In the genomic region with DNA sequence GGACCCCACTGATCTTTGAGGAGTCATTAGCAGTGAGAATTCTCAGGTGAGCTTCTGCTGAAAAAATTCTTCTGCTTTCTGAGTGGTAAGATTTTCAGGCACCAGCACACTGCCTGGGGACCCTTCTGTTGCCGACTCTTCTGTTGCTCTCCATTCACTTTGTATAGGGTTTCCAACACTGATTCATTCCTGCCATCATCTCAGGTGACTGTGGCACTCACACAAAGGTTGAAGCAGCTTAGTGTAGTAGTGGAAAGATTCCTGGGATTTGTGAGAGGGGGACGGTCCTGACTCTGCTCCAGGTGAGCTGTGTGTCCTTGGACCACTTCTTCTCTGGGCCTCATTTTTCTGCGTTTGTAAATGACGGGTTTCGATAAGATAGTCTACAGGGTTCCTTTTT, we compare ENCODE assay signal across 24 cellular contexts. TPM values are rescaled to one million over a fixed set of nuclear protein-coding genes. Genes with fewer than 3 reads are reported as not detected.
DNase-seq lines count a peak whose midpoint lies in the region; ATAC-seq, FAIRE-seq and TF ChIP-seq lines count a peak whose summit lies in the region.
"Had no signal": no experiment of that assay in that cellular context is flagged by ENCODE, and none has a peak within 500 bp of the region (broad histone marks: within the 10 kb centered on the region; RNA-seq: fewer than 3 reads in every experiment).

No MANE protein-coding gene starts in this region.

- CTCF ChIA-PET in A673 (lab: Charles Lee), result no interaction called here
- CTCF ChIA-PET in K562 (lab: Yijun Ruan, JAX; ENCODE audit: low intra/inter-chr PET ratio), result no interaction called here

- TF ChIP-seq CTCF in A673 (conservative IDR thresholded peaks at IDR 0.05; ENCODE audit: low read depth, low read length), result no peak
- no peak for TF ChIP-seq CTCF in K562 (IDR thresholded peaks at IDR 0.05 in 2 of 3, conservative IDR thresholded peaks at IDR 0.05 in 1 of 3; ENCODE audit: insufficient read depth in 2 of 3, low read depth in 1 of 3, low read length in 3 of 3)
- no peak for TF ChIP-seq CTCF in gastrocnemius medialis (IDR thresholded peaks at IDR 0.05 in 4 of 5, conservative IDR thresholded peaks at IDR 0.05 in 1 of 5)

- ATAC-seq in K562 (no peak), gastrocnemius medialis (peak; percentile 53 to 64)
- ATAC-seq: A549 had no signal

- in situ Hi-C loops in K562 (cut with MboI) (no loop called here), gastrocnemius medialis (cut with MboI; ENCODE audit: low sequenced_read_pairs in 4 of 4) (no loop called here)

- POLR2A ChIA-PET in A673 (lab: Charles Lee; ENCODE audit: low non-redundant PET), result no interaction called here
- POLR2A ChIA-PET in K562 (lab: Yijun Ruan, JAX), result interaction anchor here (0.6 to 7.5 kb wide), 3 partner anchors 10 to 26 kb away, joined by 3 to 71 read pairs (median 5); partner anchors contain the start of gene UTP11

- DNase-seq in A673 (ENCODE audit: low spot score) (no peak), K562 (ENCODE audit: extremely low read depth in 1 of 4, low spot score in 3 of 4) (no peak), posterior vena cava (ENCODE audit: low spot score) (peak; percentile 37), gastrocnemius medialis (peak in 1 of 2 donors; percentile 62), KG1 (lab: John Stamatoyannopoulos, UW) (no peak), NCI-H1694 (lab: John Stamatoyannopoulos, UW) (no peak), NCI-H2171 treated with DMSO at 0.1 percent for 48 hours (lab: John Stamatoyannopoulos, UW) (no peak)
- DNase-seq: 8988T; C1 segment of cervical spinal cord; Calu3; CD4-positive, alpha-beta memory T cell; COR-L47; DMS53; DMS79 treated with DMSO at 0.1 percent for 48 hours; GF-D8; GOT3; HFFc6 had no signal

- no peak for TF ChIP-seq EP300 in K562 (IDR thresholded peaks at IDR 0.05; ENCODE audit: low read length)

- no peak for TF ChIP-seq POLR2A in K562 (conservative IDR thresholded peaks at IDR 0.05)
- TF ChIP-seq POLR2A in gastrocnemius medialis (IDR thresholded peaks at IDR 0.05), result peak in 1 of 2 donors; percentile 36

- H2AFZ ChIP-seq in K562 (ENCODE audit: low read depth, low read length), result no peak overlapping the region

- no peak for FAIRE-seq in K562 (lab: Jason Lieb, UNC)
- FAIRE-seq: A549, GM12891, GM18507, H54 had no signal

- peaks cover 7% of the 10 kb centered on the region; the same call in 1 of the 2 replicates for H4K20me1 ChIP-seq in K562 (replicated peaks; ENCODE audit: control insufficient read depth, insufficient read depth, low read length)

- intact Hi-C loops in A673 (cut with micrococcal nuclease; ENCODE audit: unreplicated experiment), result loop anchor here (10.0 kb wide), 1 partner anchor 273 kb away; no protein-coding TSS in a partner anchor
- intact Hi-C loops in K562 (cut with micrococcal nuclease), result no loop called here
- intact Hi-C loops in posterior vena cava (cut with DNase I), result loop anchor here in 1 of 2 donors (10.0 kb wide), 1 partner anchor 813 kb away; no protein-coding TSS in a partner anchor
- intact Hi-C loops in gastrocnemius medialis (cut with DNase I; ENCODE audit: low total_unique reads), result loop anchor here (10.0 kb wide), 1 partner anchor 327 kb away; the partner anchor contains the start of gene CDCA8

- no peaks in the 10 kb centered on the region for H3K27me3 ChIP-seq in A673 (replicated peaks; ENCODE audit: insufficient read depth, low read depth, low read length, poor library complexity)
- no peaks in the 10 kb centered on the region for H3K27me3 ChIP-seq in K562 (ENCODE audit: control insufficient read depth in 2 of 2, insufficient read depth in 2 of 2, low read length in 2 of 2)
- H3K27me3 ChIP-seq in gastrocnemius medialis, result no peaks in the 10 kb centered on the region

- TF ChIP-seq RAD21 in K562 (CRISPR knock-in tag; conservative IDR thresholded peaks at IDR 0.05 in 1 of 2, IDR thresholded peaks at IDR 0.05 in 1 of 2), result no peak

- H3K4me1 ChIP-seq in A673 (ENCODE audit: insufficient read depth, low read length, poor library complexity, severe bottlenecking) (peaks cover 50% of the 10 kb centered on the region), K562 (replicated peaks in 1 of 2; ENCODE audit: control insufficient read depth in 2 of 2, insufficient read depth in 2 of 2, low read length in 2 of 2) (peaks cover 0 to under 1% of the 10 kb centered on the region in 2 experiments; a peak in 2 of 5 replicates), gastrocnemius medialis (peaks cover 89% of the 10 kb centered on the region in 2 donors)
- H3K4me1 ChIP-seq: A549, HAP-1 had no signal

- H3K4me3 ChIP-seq in A673 (ENCODE audit: low read depth, low read length, poor library complexity, severe bottlenecking), result no peak overlapping the region
- no peak overlapping the region for H3K4me3 ChIP-seq in K562
- H3K4me3 ChIP-seq in gastrocnemius medialis, result no peak overlapping the region
- H3K4me3 ChIP-seq: A549, HAP-1 had no signal

- H3K36me3 ChIP-seq in A673 (ENCODE audit: insufficient read depth, low read length, poor library complexity, severe bottlenecking) (peaks cover 83% of the 10 kb centered on the region), K562 (ENCODE audit: control insufficient read depth, insufficient read depth, low read length) (peaks cover 96% of the 10 kb centered on the region), gastrocnemius medialis (peaks cover 0 to 72% of the 10 kb centered on the region in 2 donors)

- peak overlapping the region; percentile 95 for H3K27ac ChIP-seq in A673 (ENCODE audit: low read depth, low read length, poor library complexity, severe bottlenecking)
- no peak overlapping the region for H3K27ac ChIP-seq in K562 (ENCODE audit: extremely low read depth, low read depth, low read length)
- H3K27ac ChIP-seq in gastrocnemius medialis, result peak overlapping the region; percentile 94 to 100 (median 98)
- H3K27ac ChIP-seq: A549 had no signal

- WGBS in K562 (ENCODE audit: insufficient coverage, low coverage, missing lambda C conversion rate), result 100% methylated on average over 5 of the region's 5 CpGs

- no TSS peak for BruUV-seq in A673 (replicated peaks; lab: Mats Ljungman, UMichigan)
- no TSS peak for BruUV-seq in K562 (replicated peaks; lab: Mats Ljungman, UMichigan)

- no peaks in the 10 kb centered on the region for H3K9me3 ChIP-seq in A673 (ENCODE audit: low read depth, low read length, poor library complexity, severe bottlenecking)
- no peaks in the 10 kb centered on the region for H3K9me3 ChIP-seq in K562 (replicated peaks; ENCODE audit: control insufficient read depth, insufficient read depth, low read depth, low read length)
- H3K9me3 ChIP-seq in gastrocnemius medialis, result no peaks in the 10 kb centered on the region
- H3K9me3 ChIP-seq: A549, HAP-1 had no signal

- no peaks in the 10 kb centered on the region for H3K9me1 ChIP-seq in K562 (ENCODE audit: control insufficient read depth, insufficient read depth, low read length)

- H3K9ac ChIP-seq in K562 (ENCODE audit: insufficient read depth in 1 of 2, low read depth in 2 of 2, low read length in 2 of 2), result no peak overlapping the region; a peak in 1 of 4 replicates

- H3K79me2 ChIP-seq in K562 (ENCODE audit: control insufficient read depth, insufficient read depth, low read length), result peaks cover 24% of the 10 kb centered on the region

- no peak overlapping the region for H3K4me2 ChIP-seq in K562 (ENCODE audit: insufficient read depth, low read length)
- H3K4me2 ChIP-seq: A549 had no signal

RNA-seq across cellular contexts. Expression of gene UTP11, which starts 9.4 kb away (rescaled TPM):
- total RNA-seq in A673 (2021) (109 and 113 TPM in 2 replicates), K562 (2014; rRNA removed) (125 and 137 TPM in 2 replicates), K562 (2014; rRNA removed; fragmentation: Illumina TruSeq; extraction: Trizol) (215 and 251 TPM in 2 replicates), K562 (2015; rRNA removed; fragmentation: Illumina TruSeq; extraction: Trizol) (214 and 221 TPM in 2 replicates), K562 (2021) (124 and 129 TPM in 2 replicates), posterior vena cava (10 to 100 TPM; 45.6 to 61.4 TPM), gastrocnemius medialis (100 to 1,000 TPM; 141 to 206 (median 186) TPM)
- total RNA-seq in K562 (2011; cell fraction: chromatin; rRNA removed; ENCODE audit: low replicate concordance), result 67.0 and 115 TPM in 2 replicates
- total RNA-seq in K562 (2011; cell fraction: nucleolus; rRNA removed), result 37.6 and 49.2 TPM in 2 replicates
- 97.2 and 146 TPM in 2 replicates for total RNA-seq in K562 (2011; cell fraction: nucleoplasm; rRNA removed)
- polyA plus RNA-seq in K562 (2011; rRNA removed) (67.6 and 91.1 TPM in 2 replicates), K562 (2014; fragmentation: Illumina TruSeq; extraction: Trizol) (329 and 378 TPM in 2 replicates), K562 (2014; fragmentation: Nextera tagmentation; extraction: Ambion mirVana) (100 to 1,000 TPM; 269 to 303 TPM), K562 (2014; rRNA removed) (167 and 253 TPM in 2 replicates)
- polyA plus RNA-seq in K562 (2011; cell fraction: cytosol; rRNA removed), result 22.4 and 42.7 TPM in 2 replicates
- polyA plus RNA-seq in K562 (2011; cell fraction: nucleus; rRNA removed), result 18.0 and 28.1 TPM in 2 replicates
- polyA plus RNA-seq in K562 (2012), result 76.5 and 96.7 TPM in 2 replicates
- polyA minus RNA-seq in K562 (2011; rRNA and poly(A)+ RNA removed), result 46.0 and 51.0 TPM in 2 replicates
- polyA minus RNA-seq in K562 (2011; cell fraction: cytosol; rRNA and poly(A)+ RNA removed), result 25.8 and 26.4 TPM in 2 replicates
- 17.6 and 38.0 TPM in 2 replicates for polyA minus RNA-seq in K562 (2011; cell fraction: nucleus; rRNA and poly(A)+ RNA removed)

RNA-seq across cellular contexts. Expression of gene FHL3, which starts 16.7 kb away (rescaled TPM):
- total RNA-seq in A673 (2021) (89.5 and 106 TPM in 2 replicates), K562 (2014; rRNA removed) (55.7 and 80.3 TPM in 2 replicates), K562 (2014; rRNA removed; fragmentation: Illumina TruSeq; extraction: Trizol) (22.6 and 27.7 TPM in 2 replicates), K562 (2015; rRNA removed; fragmentation: Illumina TruSeq; extraction: Trizol) (34.1 and 35.1 TPM in 2 replicates), K562 (2021) (123 and 144 TPM in 2 replicates), posterior vena cava (10 to 100 TPM; 55.6 to 80.7 TPM), gastrocnemius medialis (1,000 to 10,000 TPM in 2 of 4 donors, 100 to 1,000 TPM in 2; 725 to 1,282 (median 1,051) TPM)
- total RNA-seq in K562 (2011; cell fraction: chromatin; rRNA removed; ENCODE audit: low replicate concordance), result 89.8 and 202 TPM in 2 replicates
- total RNA-seq in K562 (2011; cell fraction: nucleolus; rRNA removed), result 99.7 and 116 TPM in 2 replicates
- 98.0 and 139 TPM in 2 replicates for total RNA-seq in K562 (2011; cell fraction: nucleoplasm; rRNA removed)
- polyA plus RNA-seq in K562 (2011; rRNA removed) (14.8 and 18.9 TPM in 2 replicates), K562 (2014; fragmentation: Illumina TruSeq; extraction: Trizol) (117 and 145 TPM in 2 replicates), K562 (2014; fragmentation: Nextera tagmentation; extraction: Ambion mirVana) (1 to 10 TPM; 6.1 to 8.0 TPM), K562 (2014; rRNA removed) (56.7 and 61.4 TPM in 2 replicates)
- polyA plus RNA-seq in K562 (2011; cell fraction: cytosol; rRNA removed), result 31.0 and 53.9 TPM in 2 replicates
- polyA plus RNA-seq in K562 (2011; cell fraction: nucleus; rRNA removed), result 58.4 and 84.8 TPM in 2 replicates
- 76.0 and 140 TPM in 2 replicates for polyA plus RNA-seq in K562 (2012)
- polyA minus RNA-seq in K562 (2011; rRNA and poly(A)+ RNA removed), result 26.4 and 29.9 TPM in 2 replicates
- 46.4 and 60.9 TPM in 2 replicates for polyA minus RNA-seq in K562 (2011; cell fraction: cytosol; rRNA and poly(A)+ RNA removed)
- polyA minus RNA-seq in K562 (2011; cell fraction: nucleus; rRNA and poly(A)+ RNA removed), result 41.9 and 46.1 TPM in 2 replicates

RNA-seq across cellular contexts. Expression of gene POU3F1, which starts 24.6 kb away (rescaled TPM):
- total RNA-seq in A673 (2021) (83.3 and 92.9 TPM in 2 replicates), K562 (2014; rRNA removed) (0.08 and 0.09 TPM in 2 replicates), K562 (2014; rRNA removed; fragmentation: Illumina TruSeq; extraction: Trizol) (not detected in 2 replicates), K562 (2015; rRNA removed; fragmentation: Illumina TruSeq; extraction: Trizol) (not detected in 2 replicates), K562 (2021) (not detected in 2 replicates), posterior vena cava (under 1 TPM; 0.28 to 0.29 TPM), gastrocnemius medialis (1 to 10 TPM in 1 of 4 donors, under 1 TPM in 3; 0.13 to 2.3 (median 0.69) TPM)
- total RNA-seq in K562 (2011; cell fraction: chromatin; rRNA removed; ENCODE audit: low replicate concordance), result not detected in 2 replicates
- total RNA-seq in K562 (2011; cell fraction: nucleolus; rRNA removed), result 0.13 TPM in 1 of 2 replicates, not detected in the other
- not detected in 2 replicates for total RNA-seq in K562 (2011; cell fraction: nucleoplasm; rRNA removed)
- polyA plus RNA-seq in K562 (2011; rRNA removed) (0.05 TPM in 1 of 2 replicates, not detected in the other), K562 (2014; fragmentation: Illumina TruSeq; extraction: Trizol) (not detected in 2 replicates), K562 (2014; fragmentation: Nextera tagmentation; extraction: Ambion mirVana) (not detected), K562 (2014; rRNA removed) (not detected in 2 replicates)
- polyA plus RNA-seq in K562 (2011; cell fraction: cytosol; rRNA removed), result not detected in 2 replicates
- polyA plus RNA-seq in K562 (2011; cell fraction: nucleus; rRNA removed), result 0.06 and 0.15 TPM in 2 replicates
- not detected in 2 replicates for polyA plus RNA-seq in K562 (2012)
- polyA minus RNA-seq in K562 (2011; rRNA and poly(A)+ RNA removed), result not detected in 2 replicates
- polyA minus RNA-seq in K562 (2011; cell fraction: cytosol; rRNA and poly(A)+ RNA removed), result not detected in 2 replicates
- 0.13 and 0.33 TPM in 2 replicates for polyA minus RNA-seq in K562 (2011; cell fraction: nucleus; rRNA and poly(A)+ RNA removed)
- total RNA-seq: Calu3, G401 had no signal
- polyA plus RNA-seq: A549, BJ had no signal

RNA-seq across cellular contexts. Expression of gene SF3A3, which starts 32.1 kb away (rescaled TPM):
- total RNA-seq in A673 (2021), result 184 and 194 TPM in 2 replicates
- total RNA-seq in K562 (2011; cell fraction: chromatin; rRNA removed; ENCODE audit: low replicate concordance), result 120 and 207 TPM in 2 replicates
- total RNA-seq in K562 (2011; cell fraction: nucleolus; rRNA removed), result 64.9 and 65.3 TPM in 2 replicates
- 96.5 and 110 TPM in 2 replicates for total RNA-seq in K562 (2011; cell fraction: nucleoplasm; rRNA removed)
- 237 and 305 TPM in 2 replicates for total RNA-seq in K562 (2014; rRNA removed)
- 303 and 319 TPM in 2 replicates for total RNA-seq in K562 (2014; rRNA removed; fragmentation: Illumina TruSeq; extraction: Trizol)
- total RNA-seq in K562 (2015; rRNA removed; fragmentation: Illumina TruSeq; extraction: Trizol), result 348 and 384 TPM in 2 replicates
- 177 and 184 TPM in 2 replicates for total RNA-seq in K562 (2021)
- 131 and 193 TPM in 2 replicates for polyA plus RNA-seq in K562 (2011; rRNA removed)
- polyA plus RNA-seq in K562 (2011; cell fraction: cytosol; rRNA removed), result 44.6 and 75.3 TPM in 2 replicates
- polyA plus RNA-seq in K562 (2011; cell fraction: nucleus; rRNA removed), result 44.8 and 71.7 TPM in 2 replicates
- polyA plus RNA-seq in K562 (2012), result 105 and 258 TPM in 2 replicates
- polyA plus RNA-seq in K562 (2014; fragmentation: Illumina TruSeq; extraction: Trizol), result 305 and 350 TPM in 2 replicates
- 100 to 1,000 TPM; 197 to 467 TPM for polyA plus RNA-seq in K562 (2014; fragmentation: Nextera tagmentation; extraction: Ambion mirVana)
- 237 and 245 TPM in 2 replicates for polyA plus RNA-seq in K562 (2014; rRNA removed)
- 201 and 210 TPM in 2 replicates for polyA minus RNA-seq in K562 (2011; rRNA and poly(A)+ RNA removed)
- 101 and 121 TPM in 2 replicates for polyA minus RNA-seq in K562 (2011; cell fraction: cytosol; rRNA and poly(A)+ RNA removed)
- 39.4 and 86.4 TPM in 2 replicates for polyA minus RNA-seq in K562 (2011; cell fraction: nucleus; rRNA and poly(A)+ RNA removed)
- total RNA-seq in posterior vena cava, result 10 to 100 TPM; 42.7 to 48.6 TPM
- 10 to 100 TPM; 23.0 to 41.4 (median 34.8) TPM for total RNA-seq in gastrocnemius medialis

Comparison
In these comparisons a context has a peak if more than half of its experiments do, and no peak if none do; other contexts are left out.
1. RNA of gene POU3F1, which starts 24.6 kb away (total RNA-seq): 83.3 to 92.9 TPM in A673; 0.13 to 2.3 TPM in gastrocnemius medialis, 0.28 to 0.29 TPM in posterior vena cava and 0.08 to 0.13 TPM in K562; every median in the first group is over 10 times any median in the second.